14 cellular contexts compared by ENCODE assay signal in the genomic region with DNA sequence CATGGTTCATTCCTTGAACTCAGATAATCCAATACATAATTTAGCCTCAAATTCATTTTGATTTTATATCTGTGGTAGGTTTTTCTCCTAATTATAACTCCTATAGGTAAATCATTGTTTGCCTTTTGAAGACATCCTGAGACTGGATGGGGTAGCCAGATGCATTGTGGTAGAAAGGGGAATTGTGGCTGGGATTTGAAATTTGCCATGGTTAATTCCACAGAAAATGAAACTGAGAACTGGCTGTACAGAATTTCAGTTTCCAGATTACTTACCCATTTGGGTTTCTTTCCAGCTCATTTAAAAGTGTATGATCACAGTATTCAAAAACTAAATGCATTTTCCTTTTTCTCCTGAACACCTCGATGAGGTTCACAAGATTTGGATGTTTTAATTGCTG. TPM values are rescaled to one million over a fixed set of nuclear protein-coding genes. Genes with fewer than 3 reads are reported as not detected.
"Had no signal": no experiment of that assay in that cellular context is flagged by ENCODE, and none has a peak within 500 bp of the region (broad histone marks: within the 10 kb centered on the region; RNA-seq: fewer than 3 reads in every experiment).

No MANE protein-coding gene starts in this region.

- H3K9me3 Mint-ChIP-seq: dendritic cell treated with granulocyte-macrophage colony-stimulating factor and Interleukin-4, amounts not matched to agents 40 ng/mL and 50 ng/mL, for 4 days; nephron; stimulated activated naive B cell treated with anti-CD40 and anti-IgM and Interleukin-4, amounts not matched to agents 10 μg/mL and 1 μg/mL and 100 μg/mL, for 72 hours had no signal

- DNase-seq: activated CD4-positive, CD25-positive, alpha-beta regulatory T cell; activated CD8-positive, alpha-beta memory T cell treated with anti-CD3 and anti-CD28 coated beads, Interleukin-2, amount 50 U/mL, for 48 hours; activated effector memory CD4-positive, alpha-beta T cell treated with anti-CD3 and anti-CD28 coated beads, Interleukin-2, amount 50 U/mL, for 16 hours; aorta; effector memory CD4-positive, alpha-beta T cell; foreskin keratinocyte; glutamatergic neuron; kidney glomerular epithelial cell; mesenchymal stem cell; occipital lobe; stimulated activated naive B cell treated with anti-CD40 and anti-IgM and Interleukin-4, amounts not matched to agents 10 μg/mL and 1 μg/mL and 100 μg/mL, for 72 hours; trophoblast cell had no signal

- H3K36me3 Mint-ChIP-seq: stimulated activated naive B cell treated with anti-CD40 and anti-IgM and Interleukin-4, amounts not matched to agents 10 μg/mL and 1 μg/mL and 100 μg/mL, for 72 hours had no signal

- H3K27me3 Mint-ChIP-seq: stimulated activated naive B cell treated with anti-CD40 and anti-IgM and Interleukin-4, amounts not matched to agents 10 μg/mL and 1 μg/mL and 100 μg/mL, for 72 hours had no signal

- H3K27ac ChIP-seq: foreskin keratinocyte had no signal

- ATAC-seq: foreskin keratinocyte had no signal

- H3K4me3 Mint-ChIP-seq: dendritic cell treated with granulocyte-macrophage colony-stimulating factor and Interleukin-4, amounts not matched to agents 40 ng/mL and 50 ng/mL, for 4 days; nephron; stimulated activated naive B cell treated with anti-CD40 and anti-IgM and Interleukin-4, amounts not matched to agents 10 μg/mL and 1 μg/mL and 100 μg/mL, for 72 hours had no signal

- H3K27ac Mint-ChIP-seq: dendritic cell treated with granulocyte-macrophage colony-stimulating factor and Interleukin-4, amounts not matched to agents 40 ng/mL and 50 ng/mL, for 4 days; nephron; stimulated activated naive B cell treated with anti-CD40 and anti-IgM and Interleukin-4, amounts not matched to agents 10 μg/mL and 1 μg/mL and 100 μg/mL, for 72 hours had no signal

- H3K27me3 ChIP-seq: foreskin keratinocyte had no signal

- H3K4me1 ChIP-seq: foreskin keratinocyte had no signal

RNA-seq across cellular contexts. Expression of gene CDKL4, which starts 18.2 kb away (rescaled TPM):
- total RNA-seq: foreskin keratinocyte had no signal
